ENCODE assay signal across 20 cellular contexts in genomic region chr11:29271616-29272015, GRCh38.
A peak's percentile ranks its signal among the peaks of the same experiment; 100 is the strongest.
DNase-seq lines count a peak whose midpoint lies in the region; ATAC-seq and TF ChIP-seq lines count a peak whose summit lies in the region.
"Had no signal": no experiment of that assay in that cellular context is flagged by ENCODE, and none has a peak within 500 bp of the region (broad histone marks: within the 10 kb centered on the region; RNA-seq: fewer than 3 reads in every experiment).

No MANE protein-coding gene starts in this region.

- DNase-seq in GM23248 (no peak), IMR-90 (peak; percentile 10), epithelial cell of esophagus (ENCODE audit: low read depth) (peak; percentile 8), mesenchymal stem cell (no peak), osteocyte (ENCODE audit: extremely low spot score, unreplicated experiment) (no peak), NCI-H510A (lab: John Stamatoyannopoulos, UW) (no peak), 8988T (no peak)
- DNase-seq: CD4-positive, alpha-beta T cell; COR-L47; DMS79 treated with DMSO at 0.1 percent for 48 hours; H9; MG63; NCI-H1694 treated with DMSO at 0.1 percent for 48 hours; NCI-H2081 treated with DMSO at 0.1 percent for 48 hours; NCI-H510A treated with DMSO at 0.1 percent for 48 hours; NCI-H748 treated with DMSO at 0.1 percent for 48 hours had no signal

- H4K8ac ChIP-seq in IMR-90 (ENCODE audit: low read depth in 2 of 2, low read length in 2 of 2) (peak overlapping the region; percentile 46 to 68), mesenchymal stem cell (ENCODE audit: low read length) (no peak overlapping the region)

- H3K36me3 Mint-ChIP-seq in osteocyte (ENCODE audit: unreplicated experiment), result no peaks in the 10 kb centered on the region

- peak overlapping the region; percentile 77; the same call in 1 of the 2 replicates for H4K5ac ChIP-seq in IMR-90 (ENCODE audit: low read depth, low read length)

- H2AK5ac ChIP-seq in IMR-90 (ENCODE audit: low read depth, low read length) (peak overlapping the region; percentile 8; the same call in 1 of the 2 replicates), mesenchymal stem cell (ENCODE audit: low read length, severe bottlenecking) (no peak overlapping the region)

- no peak for TF ChIP-seq POLR2A in IMR-90 (IDR thresholded peaks at IDR 0.05; ENCODE audit: low read depth, low read length)

- H2BK15ac ChIP-seq in IMR-90 (ENCODE audit: low read depth, low read length), result peak overlapping the region; percentile 17; the same call in 1 of the 3 replicates
- H2BK15ac ChIP-seq in mesenchymal stem cell (ENCODE audit: low read depth, poor library complexity, severe bottlenecking), result no peak overlapping the region

- H2BK5ac ChIP-seq in IMR-90 (ENCODE audit: low read depth, low read length, poor library complexity, severe bottlenecking) (peak overlapping the region; percentile 80), mesenchymal stem cell (ENCODE audit: low read depth, low read length, poor library complexity, severe bottlenecking) (no peak overlapping the region)

- H2BK12ac ChIP-seq in mesenchymal stem cell (ENCODE audit: low read length in 2 of 2), result no peak overlapping the region

- H3K56ac ChIP-seq in IMR-90 (ENCODE audit: extremely low read depth, insufficient read depth, low read length), result no peak overlapping the region

- ATAC-seq in IMR-90 (ENCODE audit: low read depth) (peak; percentile 37), HG02588 (IDR thresholded peaks at IDR 0.05; ENCODE audit: unreplicated experiment) (no peak)
- ATAC-seq: Panc1 had no signal

- no peaks in the 10 kb centered on the region for H3K36me3 ChIP-seq in GM23248 (ENCODE audit: low read depth)
- no peaks in the 10 kb centered on the region for H3K36me3 ChIP-seq in IMR-90 (ENCODE audit: control insufficient read depth, insufficient read depth, low read length)
- no peaks in the 10 kb centered on the region for H3K36me3 ChIP-seq in mesenchymal stem cell (ENCODE audit: control insufficient read depth in 1 of 2, insufficient read depth in 2 of 2, low read depth in 1 of 2, low read length in 2 of 2)
- H3K36me3 ChIP-seq: BLaER1, MG63 had no signal

- H3K27me3 ChIP-seq in GM23248 (replicated peaks; ENCODE audit: insufficient read depth) (no peaks in the 10 kb centered on the region), IMR-90 (ENCODE audit: control insufficient read depth, insufficient read depth, low read length) (no peaks in the 10 kb centered on the region), mesenchymal stem cell (ENCODE audit: control insufficient read depth in 1 of 2, insufficient read depth in 1 of 2, low read length in 2 of 2) (no peaks in the 10 kb centered on the region)
- H3K27me3 ChIP-seq: BLaER1, MG63 had no signal

- no peaks in the 10 kb centered on the region for H3K9me2 ChIP-seq in GM23248 (ENCODE audit: insufficient read depth)

- intact Hi-C loops in IMR-90 (cut with micrococcal nuclease), result no loop called here

- no peak overlapping the region for H3K27ac Mint-ChIP-seq in osteocyte (ENCODE audit: unreplicated experiment)
- H3K27ac Mint-ChIP-seq: CD4-positive, alpha-beta T cell; H9 had no signal

- H3K4me1 ChIP-seq in GM23248 (ENCODE audit: insufficient read depth) (peaks cover 7% of the 10 kb centered on the region; the same call in 1 of the 2 replicates), IMR-90 (ENCODE audit: control insufficient read depth, insufficient read depth, low read length) (peaks cover 3% of the 10 kb centered on the region; the same call in 1 of the 2 replicates), mesenchymal stem cell (ENCODE audit: control insufficient read depth, insufficient read depth, low read depth, low read length) (no peaks in the 10 kb centered on the region)
- H3K4me1 ChIP-seq: BLaER1 had no signal

- H3K9ac ChIP-seq in GM23248 (no peak overlapping the region), IMR-90 (ENCODE audit: low read depth, low read length) (no peak overlapping the region; the same call in 1 of the 2 replicates), mesenchymal stem cell (ENCODE audit: low read length) (no peak overlapping the region)
- H3K9ac ChIP-seq: BLaER1 had no signal

- H3K27me3 Mint-ChIP-seq in osteocyte (ENCODE audit: unreplicated experiment), result no peaks in the 10 kb centered on the region
- H3K27me3 Mint-ChIP-seq: CD4-positive, alpha-beta T cell had no signal

- H3K9me1 ChIP-seq in IMR-90 (ENCODE audit: insufficient read depth, low read length), result no peaks in the 10 kb centered on the region

- CTCF ChIA-PET in IMR-90 (lab: Yijun Ruan, JAX), result interaction anchor here (0.8 to 1.7 kb wide), 4 partner anchors 11 to 58 kb away, joined by 4 to 5 read pairs (median 4); no protein-coding TSS in a partner anchor

- H3K9me3 ChIP-seq in GM23248 (ENCODE audit: low read depth) (no peaks in the 10 kb centered on the region), IMR-90 (ENCODE audit: control insufficient read depth, insufficient read depth, low read length) (no peaks in the 10 kb centered on the region), mesenchymal stem cell (ENCODE audit: control insufficient read depth, low read length) (no peaks in the 10 kb centered on the region)
- H3K9me3 ChIP-seq: BLaER1, MG63 had no signal

- H3K18ac ChIP-seq in IMR-90 (ENCODE audit: low read depth, low read length), result peak overlapping the region; percentile 90; the same call in 1 of the 2 replicates
- H3K18ac ChIP-seq in mesenchymal stem cell (ENCODE audit: low read depth in 1 of 2, low read length in 2 of 2), result no peak overlapping the region

- H2AFZ ChIP-seq in GM23248 (0 out of 2 replicates have a peak overlapping the region, but pooled peaks have one; percentile 17), IMR-90 (replicated peaks; ENCODE audit: low read length, poor library complexity) (no peak overlapping the region), mesenchymal stem cell (ENCODE audit: low read depth, low read length) (no peak overlapping the region)

- H3F3A ChIP-seq in GM23248 (ENCODE audit: insufficient read depth), result no peaks in the 10 kb centered on the region

- H4K20me1 ChIP-seq in GM23248 (ENCODE audit: insufficient read depth) (no peaks in the 10 kb centered on the region), IMR-90 (ENCODE audit: insufficient read depth, low read length) (no peaks in the 10 kb centered on the region)
- H4K20me1 ChIP-seq: BLaER1 had no signal

- no peak overlapping the region for H3K4me3 ChIP-seq in GM23248
- no peak overlapping the region for H3K4me3 ChIP-seq in IMR-90 (ENCODE audit: insufficient read depth, low read depth, low read length)
- no peak overlapping the region for H3K4me3 ChIP-seq in epithelial cell of esophagus (ENCODE audit: low read length)
- no peak overlapping the region for H3K4me3 ChIP-seq in mesenchymal stem cell (ENCODE audit: insufficient read depth in 1 of 2, low read depth in 1 of 2, low read length in 2 of 2)
- H3K4me3 ChIP-seq: BLaER1, GM12878, MG63 had no signal

- no TSS peak for BruUV-seq in IMR-90 (replicated peaks; lab: Mats Ljungman, UMichigan)

- H3K14ac ChIP-seq in IMR-90 (replicated peaks; ENCODE audit: low read depth, low read length), result peak overlapping the region; percentile 39; the same call in 1 of the 2 replicates
- no peak overlapping the region for H3K14ac ChIP-seq in mesenchymal stem cell (ENCODE audit: low read length in 2 of 2)

- H2BK20ac ChIP-seq in IMR-90 (ENCODE audit: low read depth, low read length), result peak overlapping the region; percentile 60

- H3K27ac ChIP-seq in GM23248 (no peak overlapping the region), IMR-90 (ENCODE audit: insufficient read depth, low read length) (no peak overlapping the region; the same call in 1 of the 2 replicates), mesenchymal stem cell (ENCODE audit: low read length, poor library complexity, severe bottlenecking) (peak overlapping the region; percentile 9)
- H3K27ac ChIP-seq: BLaER1 had no signal

- H3K9me3 Mint-ChIP-seq in osteocyte (ENCODE audit: unreplicated experiment), result no peaks in the 10 kb centered on the region
- H3K9me3 Mint-ChIP-seq: H9 had no signal

- peak overlapping the region; percentile 41 for H2BK120ac ChIP-seq in IMR-90 (ENCODE audit: low read depth, low read length)
- no peak overlapping the region for H2BK120ac ChIP-seq in mesenchymal stem cell (ENCODE audit: low read depth, low read length)

- H4K91ac ChIP-seq in IMR-90 (ENCODE audit: insufficient read depth, low read depth, low read length) (peak overlapping the region; percentile 57), mesenchymal stem cell (ENCODE audit: low read length) (no peak overlapping the region)

- in situ Hi-C loops in GM23248 (cut with MboI) (no loop called here), IMR-90 (cut with MboI; ENCODE audit: low sequenced_read_pairs) (no loop called here)

- H2AK9ac ChIP-seq in IMR-90 (replicated peaks; ENCODE audit: low read depth, low read length, poor library complexity), result no peak overlapping the region

- H3K4ac ChIP-seq in IMR-90 (ENCODE audit: low read depth, low read length) (peak overlapping the region; percentile 8; the same call in 1 of the 2 replicates), mesenchymal stem cell (ENCODE audit: low read depth in 1 of 2, low read length in 2 of 2) (no peak overlapping the region)

- no peaks in the 10 kb centered on the region for H3K79me1 ChIP-seq in IMR-90 (ENCODE audit: low read depth in 1 of 2, low read length in 2 of 2)
- no peaks in the 10 kb centered on the region for H3K79me1 ChIP-seq in mesenchymal stem cell (replicated peaks; ENCODE audit: low read length, poor library complexity, severe bottlenecking)

- dilution Hi-C loops in IMR-90 (cut with HindIII; ENCODE audit: low sequenced_read_pairs, unreplicated experiment), result no loop called here

- WGBS in GM23248 (ENCODE audit: low coverage in 1 of 2, low lambda C conversion rate in 2 of 2, missing lambda C conversion rate in 2 of 2), 2 experiments, result 3 to 7% methylated on average over 1 of the region's 1 CpG
- WGBS in IMR-90 (ENCODE audit: extremely low coverage in 2 of 2, insufficient read length in 1 of 2), 2 experiments, result no CpG with 5 or more reads among the region's 1 CpG
- no CpG with 5 or more reads among the region's 1 CpG for WGBS in mesenchymal stem cell

- no peak overlapping the region for H3K4me2 ChIP-seq in GM23248 (ENCODE audit: unreplicated experiment)
- H3K4me2 ChIP-seq in IMR-90 (ENCODE audit: low read depth, low read length), result no peak overlapping the region; the same call in 1 of the 2 replicates
- no peak overlapping the region for H3K4me2 ChIP-seq in mesenchymal stem cell (ENCODE audit: low read length, poor library complexity, severe bottlenecking)
- H3K4me2 ChIP-seq: BLaER1 had no signal

- no peak overlapping the region for H3K4me3 Mint-ChIP-seq in osteocyte (ENCODE audit: unreplicated experiment)
- H3K4me3 Mint-ChIP-seq: CD4-positive, alpha-beta T cell; H9 had no signal

- TF ChIP-seq RAD21 in IMR-90 (IDR thresholded peaks at IDR 0.05; ENCODE audit: low read length), result no peak

- TF ChIP-seq CTCF in IMR-90 (conservative IDR thresholded peaks at IDR 0.05; ENCODE audit: low read depth, low read length), result no peak
- no peak for TF ChIP-seq CTCF in epithelial cell of esophagus (IDR thresholded peaks at IDR 0.05; ENCODE audit: insufficient read depth, low read depth, low read length, missing control alignments)
- TF ChIP-seq CTCF in osteocyte (IDR thresholded peaks at IDR 0.05), result no peak

- H3K79me2 ChIP-seq in GM23248 (ENCODE audit: insufficient read depth), result no peaks in the 10 kb centered on the region

- no peaks in the 10 kb centered on the region for H3K4me1 Mint-ChIP-seq in osteocyte (ENCODE audit: unreplicated experiment)
- H3K4me1 Mint-ChIP-seq: H9 had no signal

- POLR2A ChIA-PET in IMR-90 (lab: Charles Lee; ENCODE audit: unreplicated experiment), result no interaction called here

- H3K23ac ChIP-seq in IMR-90 (ENCODE audit: low read depth, low read length) (no peak overlapping the region), mesenchymal stem cell (ENCODE audit: low read length in 2 of 2) (no peak overlapping the region)

Comparison
In these comparisons a context has a peak if more than half of its experiments do, and no peak if none do; other contexts are left out.
1. DNase-seq: peak in IMR-90 (single experiment) and epithelial cell of esophagus (single experiment); none in GM23248 (single experiment), mesenchymal stem cell (single experiment), osteocyte (single experiment), NCI-H510A (single experiment) and 8988T (single experiment).